In the genomic region with DNA sequence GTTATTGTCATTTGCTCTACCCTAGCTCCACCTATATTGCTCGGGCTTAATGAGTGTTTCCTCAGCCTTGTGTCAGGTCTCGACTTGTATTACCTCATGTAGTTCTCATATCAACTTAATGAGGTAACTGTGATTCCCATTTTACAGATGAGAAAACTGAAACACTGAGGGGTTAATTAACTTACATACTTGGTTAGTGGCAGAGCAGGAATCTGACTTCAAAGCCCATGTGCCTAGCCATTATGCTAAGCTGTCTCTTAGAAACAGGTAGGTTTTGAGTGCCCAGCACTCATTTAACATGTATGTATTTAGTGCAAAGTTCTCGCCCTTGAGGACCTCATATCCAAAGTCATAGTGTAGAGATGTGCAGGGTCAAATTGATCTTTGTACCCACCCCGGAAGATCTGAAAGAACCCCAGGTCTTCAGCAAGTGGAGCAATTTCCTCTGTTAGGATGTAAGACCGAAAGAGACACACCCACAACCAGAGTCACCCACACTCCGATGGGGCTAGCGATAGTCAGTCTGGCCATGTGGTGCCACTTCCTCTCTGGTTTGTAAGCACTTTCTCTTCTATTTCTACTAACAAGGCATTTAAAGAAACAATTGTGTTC, we compare ENCODE assay signal across 8 cellular contexts.
DNase-seq lines count a peak whose midpoint lies in the region; ATAC-seq and TF ChIP-seq lines count a peak whose summit lies in the region.

No MANE protein-coding gene starts in this region.

- H2AFZ ChIP-seq in DND-41 (ENCODE audit: low read depth, low read length) = no peak overlapping the region
- H2AFZ ChIP-seq in Loucy (ENCODE audit: low read length) = peak overlapping the region; percentile 41

- peak; percentile 30 for TF ChIP-seq CTCF in DND-41 (IDR thresholded peaks at IDR 0.05; ENCODE audit: borderline replicate concordance, extremely low read depth, low read length, poor library complexity, severe bottlenecking)
- TF ChIP-seq CTCF in Loucy (conservative IDR thresholded peaks at IDR 0.05; ENCODE audit: low read length) = no peak
- TF ChIP-seq CTCF in lung (IDR thresholded peaks at IDR 0.05; ENCODE audit: control extremely low read depth, extremely low read depth) = no peak
- TF ChIP-seq CTCF in tibial artery (IDR thresholded peaks at IDR 0.05) = no peak

- intact Hi-C loops in tibial artery (cut with DNase I; ENCODE audit: low total_unique reads) = no loop called here

- H3K9ac ChIP-seq in DND-41 (ENCODE audit: low read depth, low read length) = peak overlapping the region; percentile 65
- H3K9ac ChIP-seq in Loucy (ENCODE audit: low read depth, low read length, poor library complexity, severe bottlenecking) = peak overlapping the region; percentile 58

- ATAC-seq in DND-41 (ENCODE audit: insufficient read depth, low read depth) (peak; percentile 71), GM21717 (IDR thresholded peaks at IDR 0.05; ENCODE audit: unreplicated experiment) (peak; percentile 95), lung (ENCODE audit: insufficient read depth, low FRiP score) (peak; percentile 35)

- peak overlapping the region; percentile 64 for H3K4me2 ChIP-seq in DND-41 (ENCODE audit: insufficient read depth, low read length)
- peak overlapping the region; percentile 62 for H3K4me2 ChIP-seq in Loucy (ENCODE audit: low read depth, low read length, poor library complexity, severe bottlenecking)

- H3K79me2 ChIP-seq in DND-41 (ENCODE audit: insufficient read depth, low read length) (peaks cover 44% of the 10 kb centered on the region), Loucy (ENCODE audit: insufficient read depth, low read length) (no peaks in the 10 kb centered on the region)

- peak overlapping the region; percentile 97 for H3K27ac ChIP-seq in DND-41 (ENCODE audit: low read length)
- H3K27ac ChIP-seq in lung (ENCODE audit: low read depth in 1 of 2, low read length in 1 of 2) = no peak overlapping the region
- peak overlapping the region; percentile 68 to 73 for H3K27ac ChIP-seq in tibial artery

- H3K27me3 ChIP-seq in DND-41 (ENCODE audit: insufficient read depth, low read length, poor library complexity) = no peaks in the 10 kb centered on the region
- H3K27me3 ChIP-seq in Loucy (ENCODE audit: insufficient read depth, low read length, poor library complexity, severe bottlenecking) = no peaks in the 10 kb centered on the region
- no peaks in the 10 kb centered on the region for H3K27me3 ChIP-seq in lung (ENCODE audit: control insufficient read depth, insufficient read depth)
- no peaks in the 10 kb centered on the region for H3K27me3 ChIP-seq in tibial artery

- peak; percentile 91 for DNase-seq in DND-41
- DNase-seq in activated CD8-positive, alpha-beta memory T cell treated with anti-CD3 and anti-CD28 coated beads for 4 hours (ENCODE audit: low read depth in 2 of 2) = peak; percentile 37 to 69
- peak; percentile 45 for DNase-seq in lung (ENCODE audit: low spot score)
- DNase-seq in tibial artery = peak in 1 of 2 donors; percentile 64
- no peak for DNase-seq in NCI-H1092 (lab: John Stamatoyannopoulos, UW)
- no peak for DNase-seq in HuH-7.5 (ENCODE audit: low spot score)

- no peaks in the 10 kb centered on the region for H3K9me2 ChIP-seq in Loucy (replicated peaks; ENCODE audit: low read depth, low read length)

- H3K4me1 ChIP-seq in DND-41 (ENCODE audit: insufficient read depth, low read length) = peaks cover 80% of the 10 kb centered on the region
- H3K4me1 ChIP-seq in Loucy (ENCODE audit: insufficient read depth, low read length, poor library complexity, severe bottlenecking) = peaks cover 72% of the 10 kb centered on the region
- H3K4me1 ChIP-seq in lung (ENCODE audit: control insufficient read depth in 2 of 2, insufficient read depth in 2 of 2, low read length in 2 of 2) = peaks cover 0 to 1% of the 10 kb centered on the region in 2 donors
- peaks cover 0 to 43% (median 15%) of the 10 kb centered on the region in 4 donors for H3K4me1 ChIP-seq in tibial artery

- H3K9me3 ChIP-seq in DND-41 (ENCODE audit: insufficient read depth, low read length, severe bottlenecking) (no peaks in the 10 kb centered on the region), Loucy (ENCODE audit: insufficient read depth, low read depth, low read length) (no peaks in the 10 kb centered on the region), lung (ENCODE audit: control insufficient read depth in 2 of 2, insufficient read depth in 1 of 2, low read length in 1 of 2) (no peaks in the 10 kb centered on the region), tibial artery (no peaks in the 10 kb centered on the region)

- no peaks in the 10 kb centered on the region for H4K20me1 ChIP-seq in DND-41 (ENCODE audit: insufficient read depth, low read length)
- no peaks in the 10 kb centered on the region for H4K20me1 ChIP-seq in Loucy (ENCODE audit: insufficient read depth, low read length, poor library complexity, severe bottlenecking)

- WGBS in lung, 2 donors = 30 to 57% methylated on average over 7 of the region's 7 CpGs

- no peaks in the 10 kb centered on the region for H3F3A ChIP-seq in Loucy (ENCODE audit: low read depth)

- H3K4me3 ChIP-seq in DND-41 (ENCODE audit: low read depth in 1 of 2, low read length in 2 of 2) (peak overlapping the region in 1 of 2 experiments; percentile 44; a peak in 2 of 4 replicates), Loucy (ENCODE audit: low read length, poor library complexity, severe bottlenecking) (peak overlapping the region; percentile 47), lung (no peak overlapping the region), tibial artery (no peak overlapping the region)

- H3K36me3 ChIP-seq in DND-41 (ENCODE audit: insufficient read depth, low read length) = no peaks in the 10 kb centered on the region
- no peaks in the 10 kb centered on the region for H3K36me3 ChIP-seq in Loucy (ENCODE audit: insufficient read depth, low read length)
- no peaks in the 10 kb centered on the region for H3K36me3 ChIP-seq in lung (ENCODE audit: control insufficient read depth in 2 of 2, insufficient read depth in 2 of 2, low read length in 2 of 2)
- no peaks in the 10 kb centered on the region for H3K36me3 ChIP-seq in tibial artery

Comparison
In these comparisons a context has a peak if more than half of its experiments do, and no peak if none do; other contexts are left out.
1. ATAC-seq: peak in every context shown above with its lines; median percentile 95 in GM21717; 71 in DND-41; 35 in lung.
2. DNase-seq: peak in DND-41 (single experiment), activated CD8-positive, alpha-beta memory T cell treated with anti-CD3 and anti-CD28 coated beads for 4 hours (2 of 2) and lung (single experiment); none in NCI-H1092 (single experiment) and HuH-7.5 (single experiment).
3. H3K27ac ChIP-seq: peak in DND-41 (single experiment) and tibial artery (2 of 2); none in lung (0 of 2).